ENCODE assay signal across 25 cellular contexts in genomic region chr20:25078662-25079061, GRCh38. TPM values are rescaled to one million over a fixed set of nuclear protein-coding genes. Genes with fewer than 3 reads are reported as not detected.
A peak's percentile ranks its signal among the peaks of the same experiment; 100 is the strongest.
DNase-seq lines count a peak whose midpoint lies in the region; ATAC-seq and TF ChIP-seq lines count a peak whose summit lies in the region.
"Had no signal": no experiment of that assay in that cellular context is flagged by ENCODE, and none has a peak within 500 bp of the region (broad histone marks: within the 10 kb centered on the region; RNA-seq: fewer than 3 reads in every experiment).

No MANE protein-coding gene starts in this region.

- H3K27ac Mint-ChIP-seq in activated CD8-positive, alpha-beta memory T cell treated with anti-CD3 and anti-CD28 coated beads, Interleukin-2, amount 10 ng/mL, durations not matched to agents 7 days and 5 days: no peak overlapping the region
- H3K27ac Mint-ChIP-seq: CD8-positive, alpha-beta T cell had no signal

- ATAC-seq in activated CD8-positive, alpha-beta memory T cell treated with anti-CD3 and anti-CD28 coated beads, Interleukin-2, amount 10 ng/mL, durations not matched to agents 7 days and 5 days: no peak
- ATAC-seq in RWPE2 (ENCODE audit: low read depth): no peak
- ATAC-seq: CD8-positive, alpha-beta T cell had no signal

- CTCF ChIA-PET in activated CD8-positive, alpha-beta memory T cell treated with anti-CD3 and anti-CD28 coated beads, Interleukin-2, amount 10 ng/mL, durations not matched to agents 7 days and 5 days (lab: Charles Lee): interaction anchor here (0.9 kb wide), 1 partner anchor 85 kb away, joined by 3 read pairs; no protein-coding TSS in a partner anchor

- no peaks in the 10 kb centered on the region for H3K36me3 ChIP-seq in RWPE2 (ENCODE audit: low read depth)
- no peaks in the 10 kb centered on the region for H3K36me3 ChIP-seq in prostate gland
- H3K36me3 ChIP-seq: Peyer's patch, SJCRH30 had no signal

- H3K4me1 Mint-ChIP-seq in activated CD8-positive, alpha-beta memory T cell treated with anti-CD3 and anti-CD28 coated beads, Interleukin-2, amount 10 ng/mL, durations not matched to agents 7 days and 5 days: peaks cover 5% of the 10 kb centered on the region

- no peaks in the 10 kb centered on the region for H3K9me3 ChIP-seq in RWPE2 (ENCODE audit: severe bottlenecking)
- no peaks in the 10 kb centered on the region for H3K9me3 ChIP-seq in prostate gland
- H3K9me3 ChIP-seq: Peyer's patch, SJCRH30 had no signal

- no peak overlapping the region for H3K4me3 Mint-ChIP-seq in activated CD8-positive, alpha-beta memory T cell treated with anti-CD3 and anti-CD28 coated beads, Interleukin-2, amount 10 ng/mL, durations not matched to agents 7 days and 5 days
- H3K4me3 Mint-ChIP-seq: CD8-positive, alpha-beta T cell had no signal

- no peak for TF ChIP-seq POLR2A in prostate gland (IDR thresholded peaks at IDR 0.05)

- H3K36me3 Mint-ChIP-seq in activated CD8-positive, alpha-beta memory T cell treated with anti-CD3 and anti-CD28 coated beads, Interleukin-2, amount 10 ng/mL, durations not matched to agents 7 days and 5 days: peaks cover 2% of the 10 kb centered on the region
- H3K36me3 Mint-ChIP-seq: CD8-positive, alpha-beta T cell had no signal

- H3K4me1 ChIP-seq in RWPE2 (ENCODE audit: insufficient read depth, poor library complexity, severe bottlenecking) (no peaks in the 10 kb centered on the region), prostate gland (replicated peaks) (peaks cover 4% of the 10 kb centered on the region)

- DNase-seq in activated CD8-positive, alpha-beta memory T cell treated with anti-CD3 and anti-CD28 coated beads for 24 hours: peak; percentile 21
- no peak for DNase-seq in activated CD8-positive, alpha-beta memory T cell treated with anti-CD3 and anti-CD28 coated beads, Interleukin-2, amount 10 ng/mL, durations not matched to agents 7 days and 5 days
- DNase-seq in RWPE2 (ENCODE audit: low spot score): peak; percentile 36
- peak; percentile 58 for DNase-seq in posterior vena cava (ENCODE audit: low spot score)
- DNase-seq in prostate gland (ENCODE audit: low spot score): no peak
- DNase-seq in activated T-cell treated with anti-CD3 and anti-CD28 coated beads, Interleukin-2, amount 50 U/mL, for 1 hour: no peak
- DNase-seq in cerebellar cortex (ENCODE audit: low spot score): no peak
- DNase-seq: 8988T, AML-193, C1 segment of cervical spinal cord, GM23248, HCEC 1CT, MV-4-11, NCI-H1105 treated with DMSO at 0.1 percent for 48 hours, NCI-H2029 treated with DMSO at 0.1 percent for 48 hours, NCI-H345, NCI-H524, NCI-H774, SJCRH30 had no signal

- H3K27me3 ChIP-seq in RWPE2 (ENCODE audit: insufficient read depth, poor library complexity, severe bottlenecking) (peaks cover 90% of the 10 kb centered on the region), prostate gland (replicated peaks; ENCODE audit: insufficient read depth) (peaks cover 18% of the 10 kb centered on the region)
- H3K27me3 ChIP-seq: SJCRH30 had no signal

- H3K27me3 Mint-ChIP-seq in activated CD8-positive, alpha-beta memory T cell treated with anti-CD3 and anti-CD28 coated beads, Interleukin-2, amount 10 ng/mL, durations not matched to agents 7 days and 5 days: peaks cover 80% of the 10 kb centered on the region

- intact Hi-C loops in posterior vena cava (cut with DNase I): loop anchor here in 1 of 2 donors (5.0 kb wide), 1 partner anchor 99 kb away; no protein-coding TSS in a partner anchor
- intact Hi-C loops in prostate gland (cut with DNase I): no loop called here

- TF ChIP-seq CTCF in RWPE2 (IDR thresholded peaks at IDR 0.05; ENCODE audit: poor library complexity, severe bottlenecking): no peak
- TF ChIP-seq CTCF in prostate gland (IDR thresholded peaks at IDR 0.05): no peak

- H3K27ac ChIP-seq in RWPE2 (ENCODE audit: poor library complexity, severe bottlenecking) (no peak overlapping the region), prostate gland (no peak overlapping the region)
- H3K27ac ChIP-seq: GM23248, HL-60, KMS-11, Peyer's patch, SJCRH30 had no signal

- no peak overlapping the region for H3K4me3 ChIP-seq in RWPE2 (ENCODE audit: severe bottlenecking)
- H3K4me3 ChIP-seq in prostate gland: no peak overlapping the region
- H3K4me3 ChIP-seq: GM23248 had no signal

- 83% methylated on average over 8 of the region's 8 CpGs for WGBS in prostate gland

- H3K9me3 Mint-ChIP-seq in activated CD8-positive, alpha-beta memory T cell treated with anti-CD3 and anti-CD28 coated beads, Interleukin-2, amount 10 ng/mL, durations not matched to agents 7 days and 5 days (ENCODE audit: low read depth): no peaks in the 10 kb centered on the region
- H3K9me3 Mint-ChIP-seq: CD8-positive, alpha-beta T cell had no signal

RNA-seq across cellular contexts. Expression of gene VSX1, which starts 3.3 kb away (rescaled TPM):
- not detected for total RNA-seq in activated CD8-positive, alpha-beta memory T cell treated with anti-CD3 and anti-CD28 coated beads, Interleukin-2, amount 10 ng/mL, durations not matched to agents 7 days and 5 days
- total RNA-seq in posterior vena cava (not detected), prostate gland (not detected)
- total RNA-seq: CD8-positive, alpha-beta T cell; G401; GM23248; HT-29; Peyer's patch had no signal

RNA-seq across cellular contexts. Expression of gene ACSS1, which starts 20.7 kb away (rescaled TPM):
- total RNA-seq in activated CD8-positive, alpha-beta memory T cell treated with anti-CD3 and anti-CD28 coated beads, Interleukin-2, amount 10 ng/mL, durations not matched to agents 7 days and 5 days: 10 to 100 TPM; 44.4 TPM
- total RNA-seq in posterior vena cava (10 to 100 TPM; 11.6 to 12.2 TPM), prostate gland (100 to 1,000 TPM; 111 to 170 TPM)
- total RNA-seq: G401 had no signal

Comparison
In these comparisons a context has a peak if more than half of its experiments do, and no peak if none do; other contexts are left out.
1. DNase-seq: peak in activated CD8-positive, alpha-beta memory T cell treated with anti-CD3 and anti-CD28 coated beads for 24 hours (single experiment), RWPE2 (single experiment) and posterior vena cava (single experiment); none in activated CD8-positive, alpha-beta memory T cell treated with anti-CD3 and anti-CD28 coated beads, Interleukin-2, amount 10 ng/mL, durations not matched to agents 7 days and 5 days (single experiment), prostate gland (single experiment), activated T-cell treated with anti-CD3 and anti-CD28 coated beads, Interleukin-2, amount 50 U/mL, for 1 hour (single experiment) and cerebellar cortex (single experiment).